Comparison of ENCODE assay signal across 1 cellular context in genomic region chr1:30888391-30888790, GRCh38.
A peak's percentile ranks its signal among the peaks of the same experiment; 100 is the strongest.
TF ChIP-seq lines count a peak whose summit lies in the region.

No MANE protein-coding gene starts in this region.

TF ChIP-seq in HEK293, 187 proteins besides CTCF, POLR2A, EP300 and RAD21 (continued from another document):
- TF ChIP-seq PATZ1 (tag by site-specific recombination; IDR thresholded peaks at IDR 0.05) (peak; percentile 36; the same call in 1 of the 2 replicates), ZBTB48 (tag by site-specific recombination; IDR thresholded peaks at IDR 0.05) (peak; percentile 61), SCRT2 (tag by site-specific recombination; IDR thresholded peaks at IDR 0.05) (0 out of 2 replicates have a peak, but pooled peaks have one; percentile 19), ZFP69B (tag by site-specific recombination; IDR thresholded peaks at IDR 0.05) (no peak), SP2 (tag by site-specific recombination; IDR thresholded peaks at IDR 0.05) (peak; percentile 43; the same call in 1 of the 2 replicates), ZIC2 (tag by site-specific recombination; IDR thresholded peaks at IDR 0.05) (peak; percentile 90), ZBTB7A (tag by site-specific recombination; IDR thresholded peaks at IDR 0.05; ENCODE audit: low read depth) (no peak), SP7 (tag by site-specific recombination; IDR thresholded peaks at IDR 0.05) (peak; percentile 38), ZSCAN23 (tag by site-specific recombination; IDR thresholded peaks at IDR 0.05) (no peak), ZNF335 (tag by site-specific recombination; conservative IDR thresholded peaks at IDR 0.05) (no peak), EGR2 (tag by site-specific recombination; IDR thresholded peaks at IDR 0.05; ENCODE audit: low read depth) (peak; percentile 76), ZNF670 (tag by site-specific recombination; IDR thresholded peaks at IDR 0.05; ENCODE audit: low read depth) (no peak), PRDM4 (tag by site-specific recombination; IDR thresholded peaks at IDR 0.05) (no peak), ZNF350 (tag by site-specific recombination; IDR thresholded peaks at IDR 0.05) (no peak), ZNF768 (tag by site-specific recombination; IDR thresholded peaks at IDR 0.05) (no peak), KLF17 (tag by site-specific recombination; IDR thresholded peaks at IDR 0.05) (no peak)
- TF ChIP-seq, protein P1, sequence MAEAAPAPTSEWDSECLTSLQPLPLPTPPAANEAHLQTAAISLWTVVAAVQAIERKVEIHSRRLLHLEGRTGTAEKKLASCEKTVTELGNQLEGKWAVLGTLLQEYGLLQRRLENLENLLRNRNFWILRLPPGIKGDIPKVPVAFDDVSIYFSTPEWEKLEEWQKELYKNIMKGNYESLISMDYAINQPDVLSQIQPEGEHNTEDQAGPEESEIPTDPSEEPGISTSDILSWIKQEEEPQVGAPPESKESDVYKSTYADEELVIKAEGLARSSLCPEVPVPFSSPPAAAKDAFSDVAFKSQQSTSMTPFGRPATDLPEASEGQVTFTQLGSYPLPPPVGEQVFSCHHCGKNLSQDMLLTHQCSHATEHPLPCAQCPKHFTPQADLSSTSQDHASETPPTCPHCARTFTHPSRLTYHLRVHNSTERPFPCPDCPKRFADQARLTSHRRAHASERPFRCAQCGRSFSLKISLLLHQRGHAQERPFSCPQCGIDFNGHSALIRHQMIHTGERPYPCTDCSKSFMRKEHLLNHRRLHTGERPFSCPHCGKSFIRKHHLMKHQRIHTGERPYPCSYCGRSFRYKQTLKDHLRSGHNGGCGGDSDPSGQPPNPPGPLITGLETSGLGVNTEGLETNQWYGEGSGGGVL (tag by site-specific recombination; IDR thresholded peaks at IDR 0.05): peak; percentile 63; the same call in 1 of the 2 replicates
TF ChIP-seq in HEK293: peak in this region for 10.
